ENCODE assay signal across 8 cellular contexts in genomic region chr17:49788443-49789277, GRCh38. TPM values are rescaled to one million over a fixed set of nuclear protein-coding genes. Genes with fewer than 3 reads are reported as not detected.
DNase-seq lines count a peak whose midpoint lies in the region; ATAC-seq and TF ChIP-seq lines count a peak whose summit lies in the region.

Gene KAT7, plus strand, starts transcription at chr17:49788681. Its CDS starts 154 bp downstream, at chr17:49788835.

- H3K4me3 Mint-ChIP-seq in T-helper 17 cell: peak within 1 kb of the TSS; percentile 96

- no peak for TF ChIP-seq CTCF in upper lobe of right lung (IDR thresholded peaks at IDR 0.05)

- H3K36me3 ChIP-seq in upper lobe of right lung: peaks cover 21% of the 10 kb centered on the region

- peaks cover 3% of the 10 kb centered on the region for H3K36me3 Mint-ChIP-seq in T-helper 17 cell (ENCODE audit: low read depth)

- peaks cover 36% of the 10 kb centered on the region for H3K4me1 Mint-ChIP-seq in T-helper 17 cell

- H3K27me3 ChIP-seq in upper lobe of right lung: no peaks in the 10 kb centered on the region

- peak; percentile 74 for TF ChIP-seq POLR2A in GM15510 (IDR thresholded peaks at IDR 0.05; ENCODE audit: borderline replicate concordance, extremely low read depth, insufficient read length)

- H3K4me3 ChIP-seq in upper lobe of right lung: peak within 1 kb of the TSS; percentile 100

- no peaks in the 10 kb centered on the region for H3K27me3 Mint-ChIP-seq in T-helper 17 cell

- DNase-seq in NCI-H1694 treated with DMSO at 0.1 percent for 48 hours (lab: John Stamatoyannopoulos, UW) (peak; percentile 99), T-helper 17 cell (peak; percentile 96 to 98 (median 97)), amygdala (lab: John Stamatoyannopoulos, UW) (peak; percentile 59 to 99 (median 98)), left cardiac atrium (peak; percentile 99), posterior vena cava (ENCODE audit: low spot score) (peak; percentile 100), upper lobe of right lung (peak; percentile 99)

- H3K27ac ChIP-seq in upper lobe of right lung: peak within 1 kb of the TSS; percentile 100

- H3K9me3 ChIP-seq in T-helper 17 cell (ENCODE audit: control insufficient read depth, low read length, poor library complexity, severe bottlenecking) (no peaks in the 10 kb centered on the region), upper lobe of right lung (no peaks in the 10 kb centered on the region)

- H3K27ac Mint-ChIP-seq in T-helper 17 cell: peak within 1 kb of the TSS; percentile 99

- H3K4me1 ChIP-seq in upper lobe of right lung: peaks cover 27% of the 10 kb centered on the region

- intact Hi-C loops in left cardiac atrium (cut with DNase I): loop anchor here in 1 of 2 donors (5.0 kb wide), 1 partner anchor 216 kb away; no protein-coding TSS in a partner anchor
- intact Hi-C loops in posterior vena cava (cut with DNase I): no loop called here
- intact Hi-C loops in upper lobe of right lung (cut with DNase I): no loop called here

- peak; percentile 90 for ATAC-seq in HG02885 (IDR thresholded peaks at IDR 0.05; ENCODE audit: poor library complexity, unreplicated experiment)
- ATAC-seq in T-helper 17 cell: peak; percentile 85
- peak; percentile 96 to 97 for ATAC-seq in left cardiac atrium
- ATAC-seq in upper lobe of right lung: peak; percentile 97

RNA-seq across cellular contexts. Expression of gene KAT7, which starts in this region (rescaled TPM):
- total RNA-seq in T-helper 17 cell (100 to 1,000 TPM; 191 to 201 TPM), left cardiac atrium (10 to 100 TPM; 47.5 to 49.0 TPM), posterior vena cava (10 to 100 TPM; 50.2 to 58.1 TPM), upper lobe of right lung (61.4 TPM)

Comparison
In these comparisons a context has a peak if more than half of its experiments do, and no peak if none do; other contexts are left out.
1. Peak in every context shown above with its lines: DNase-seq, ATAC-seq, H3K4me3 ChIP-seq and H3K27ac ChIP-seq.